Comparison of ENCODE assay signal across 8 cellular contexts in the genomic region with DNA sequence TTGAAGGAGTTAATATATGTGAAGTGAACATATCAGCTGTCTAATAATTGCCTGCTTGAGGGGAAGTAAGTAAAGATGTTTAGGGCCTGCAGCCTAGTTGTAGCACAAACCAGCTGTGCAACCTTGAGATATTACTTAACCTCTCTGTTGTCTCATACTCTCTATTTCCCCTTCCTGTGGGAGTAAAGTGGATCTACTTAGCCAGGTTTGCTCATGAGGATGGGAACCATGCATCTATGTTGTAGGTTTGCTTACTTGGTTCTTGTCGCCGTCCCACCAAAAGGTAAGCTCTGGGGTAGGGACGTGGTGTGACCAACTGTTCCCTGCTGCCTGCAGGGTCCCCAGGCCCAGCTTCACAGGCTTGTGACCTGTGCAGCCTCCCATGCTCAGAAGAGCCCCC.
"Had no signal": no experiment of that assay in that cellular context is flagged by ENCODE, and none has a peak within 500 bp of the region (broad histone marks: within the 10 kb centered on the region; RNA-seq: fewer than 3 reads in every experiment).

No MANE protein-coding gene starts in this region.

- H3K4me3 Mint-ChIP-seq: GM23338, H9 had no signal

- H3K27ac Mint-ChIP-seq: GM23338 had no signal

- H3K4me3 ChIP-seq: GM23338 had no signal

- H3K9ac ChIP-seq: KMS-11 had no signal

- ATAC-seq: GM23338 had no signal

- H3K4me2 ChIP-seq: GM23338, KMS-11 had no signal

- H3K9me3 Mint-ChIP-seq: GM23338 had no signal

- DNase-seq: H9, HCEC 1CT, IMR-90, KBM-7 had no signal

- FAIRE-seq: H1, H54 had no signal

- H3K27ac ChIP-seq: KMS-11 had no signal
